In the genomic region with DNA sequence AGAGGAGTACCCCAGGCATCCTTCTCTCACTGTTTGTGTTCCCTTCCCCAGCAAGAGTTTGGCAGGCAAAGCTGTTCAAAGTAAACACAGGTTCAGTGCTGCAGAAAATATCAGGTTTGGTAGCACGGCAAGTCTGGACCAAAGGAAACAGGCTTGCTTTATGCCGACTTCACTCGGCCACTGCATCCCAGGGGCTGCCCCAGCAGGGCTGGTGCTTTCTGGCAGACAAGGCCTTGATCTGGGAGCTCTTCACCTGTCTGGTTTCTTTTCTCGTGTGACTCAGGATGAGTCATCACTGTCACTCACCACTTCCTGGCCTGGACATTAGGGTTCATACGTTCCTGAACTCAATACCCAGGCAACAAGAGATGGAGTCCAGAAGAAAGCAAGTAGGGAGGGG, we compare ENCODE assay signal across 8 cellular contexts. TPM values are rescaled to one million over a fixed set of nuclear protein-coding genes. Genes with fewer than 3 reads are reported as not detected.
DNase-seq lines count a peak whose midpoint lies in the region; ATAC-seq and TF ChIP-seq lines count a peak whose summit lies in the region.

No MANE protein-coding gene starts in this region.

- H3K27me3 ChIP-seq in ascending aorta: no peaks in the 10 kb centered on the region
- no peaks in the 10 kb centered on the region for H3K27me3 ChIP-seq in neuronal stem cell (ENCODE audit: control insufficient read depth in 3 of 3, insufficient read depth in 3 of 3, low read depth in 1 of 3, low read length in 3 of 3)

- no peak overlapping the region for H2BK15ac ChIP-seq in neuronal stem cell (ENCODE audit: low read length)

- no peak for DNase-seq in ascending aorta (ENCODE audit: low spot score in 2 of 2)
- DNase-seq in neuronal stem cell (ENCODE audit: low spot score): no peak
- DNase-seq in nephron progenitor cell: no peak
- no peak for DNase-seq in NCI-H748 (lab: John Stamatoyannopoulos, UW; ENCODE audit: unreplicated experiment)
- no peak for DNase-seq in NCI-H128 (lab: John Stamatoyannopoulos, UW; ENCODE audit: unreplicated experiment)

- H3K14ac ChIP-seq in neuronal stem cell (ENCODE audit: low read length): no peak overlapping the region

- H3K79me1 ChIP-seq in neuronal stem cell (ENCODE audit: low read depth, low read length): no peaks in the 10 kb centered on the region

- no peak overlapping the region for H2BK12ac ChIP-seq in neuronal stem cell (ENCODE audit: low read length)

- H3K4ac ChIP-seq in neuronal stem cell (ENCODE audit: low read length): no peak overlapping the region

- no CpG with 5 or more reads among the region's 5 CpGs for WGBS in neuronal stem cell (ENCODE audit: extremely low coverage in 2 of 2, insufficient read length in 2 of 2, insufficient replicate concordance in 1 of 2), 2 donors

- H3K9me3 ChIP-seq in ascending aorta: no peaks in the 10 kb centered on the region
- H3K9me3 ChIP-seq in neuronal stem cell (replicated peaks in 1 of 2; ENCODE audit: control insufficient read depth in 2 of 2, insufficient read depth in 1 of 2, low read depth in 1 of 2, low read length in 2 of 2): no peaks in the 10 kb centered on the region

- no peak overlapping the region for H3K18ac ChIP-seq in neuronal stem cell (ENCODE audit: low read length)

- no peak overlapping the region for H3K27ac Mint-ChIP-seq in nephron progenitor cell

- TF ChIP-seq CTCF in ascending aorta (IDR thresholded peaks at IDR 0.05) (no peak), nephron progenitor cell (IDR thresholded peaks at IDR 0.05) (no peak)

- peaks cover 5% of the 10 kb centered on the region for H3K4me1 Mint-ChIP-seq in nephron progenitor cell

- H2AFZ ChIP-seq in neuronal stem cell (ENCODE audit: low read length): peak overlapping the region; percentile 10

- H3K36me3 Mint-ChIP-seq in nephron progenitor cell (ENCODE audit: low read depth): no peaks in the 10 kb centered on the region

- H2BK120ac ChIP-seq in neuronal stem cell (ENCODE audit: low read depth, low read length): no peak overlapping the region

- H3K4me1 ChIP-seq in ascending aorta (peaks cover 6 to 13% of the 10 kb centered on the region in 2 donors), neuronal stem cell (ENCODE audit: control insufficient read depth in 2 of 2, insufficient read depth in 1 of 2, low read depth in 1 of 2, low read length in 2 of 2) (peaks cover 0 to 7% of the 10 kb centered on the region in 2 donors)

- H2AK5ac ChIP-seq in neuronal stem cell (ENCODE audit: low read depth, low read length): no peak overlapping the region

- H3K27me3 Mint-ChIP-seq in nephron progenitor cell (ENCODE audit: low read depth, poor library complexity): peaks cover 8% of the 10 kb centered on the region

- no peak overlapping the region for H3K4me3 Mint-ChIP-seq in nephron progenitor cell

- ATAC-seq in GM18499 (IDR thresholded peaks at IDR 0.05; ENCODE audit: insufficient read depth, unreplicated experiment) (peak; percentile 100), GM21390 (IDR thresholded peaks at IDR 0.05; ENCODE audit: unreplicated experiment) (peak; percentile 100), HG03469 (IDR thresholded peaks at IDR 0.05; ENCODE audit: unreplicated experiment) (peak; percentile 100)

- H4K8ac ChIP-seq in neuronal stem cell (ENCODE audit: low read depth, low read length): no peak overlapping the region

- H3K36me3 ChIP-seq in ascending aorta: no peaks in the 10 kb centered on the region
- no peaks in the 10 kb centered on the region for H3K36me3 ChIP-seq in neuronal stem cell (replicated peaks in 1 of 2; ENCODE audit: control insufficient read depth in 2 of 2, insufficient read depth in 2 of 2, low read length in 2 of 2)

- no peak overlapping the region for H4K91ac ChIP-seq in neuronal stem cell (ENCODE audit: low read depth, low read length, poor library complexity)

- H3K23ac ChIP-seq in neuronal stem cell (ENCODE audit: low read depth, low read length, poor library complexity): no peak overlapping the region

- H3K9ac ChIP-seq in neuronal stem cell (ENCODE audit: low read depth, low read length, poor library complexity): no peak overlapping the region

- no peak overlapping the region for H2BK5ac ChIP-seq in neuronal stem cell (ENCODE audit: low read length)

- H3K27ac ChIP-seq in ascending aorta (peak overlapping the region; percentile 61 to 73), neuronal stem cell (replicated peaks; ENCODE audit: low read length) (no peak overlapping the region)

- H3K4me2 ChIP-seq in neuronal stem cell (ENCODE audit: insufficient read depth, low read length, poor library complexity, severe bottlenecking): no peak overlapping the region

- peaks cover under 1% of the 10 kb centered on the region for H3K9me3 Mint-ChIP-seq in nephron progenitor cell

- intact Hi-C loops in ascending aorta (cut with DNase I): no loop called here

- H3K4me3 ChIP-seq in ascending aorta: no peak overlapping the region
- H3K4me3 ChIP-seq in neuronal stem cell (ENCODE audit: low read length in 2 of 2): no peak overlapping the region

RNA-seq across cellular contexts. Expression of a gene that starts 52.6 kb away (rescaled TPM):
- 62.6 TPM for total RNA-seq in ascending aorta
- 3.2 TPM for polyA plus RNA-seq in neuronal stem cell (2013, experiment 1 of 2)
- polyA plus RNA-seq in neuronal stem cell (2013, experiment 2 of 2): 3.3 TPM
